In genomic region chr2:120348134-120349103, GRCh38 we compare ENCODE assay signal across 16 cellular contexts. TPM values are rescaled to one million over a fixed set of nuclear protein-coding genes. Genes with fewer than 3 reads are reported as not detected.
DNase-seq lines count a peak whose midpoint lies in the region; ATAC-seq and TF ChIP-seq lines count a peak whose summit lies in the region.
"Had no signal": no experiment of that assay in that cellular context is flagged by ENCODE, and none has a peak within 500 bp of the region (broad histone marks: within the 10 kb centered on the region; RNA-seq: fewer than 3 reads in every experiment).

No MANE protein-coding gene starts in this region.

- H3K27me3 Mint-ChIP-seq in activated CD8-positive, alpha-beta memory T cell treated with anti-CD3 and anti-CD28 coated beads, Interleukin-2, amount 10 ng/mL, durations not matched to agents 7 days and 5 days = peaks cover 52% of the 10 kb centered on the region

- DNase-seq in DMS53 treated with DMSO at 0.1 percent for 48 hours (lab: John Stamatoyannopoulos, UW; ENCODE audit: unreplicated experiment) (peak; percentile 72), NCI-H526 treated with DMSO at 0.1 percent for 48 hours (lab: John Stamatoyannopoulos, UW) (peak; percentile 52), NCI-H524 treated with DMSO at 0.1 percent for 48 hours (lab: John Stamatoyannopoulos, UW) (no peak), T1000 (lab: John Stamatoyannopoulos, UW) (no peak)
- no peak for DNase-seq in activated CD8-positive, alpha-beta memory T cell treated with anti-CD3 and anti-CD28 coated beads, Interleukin-2, amount 10 ng/mL, durations not matched to agents 7 days and 5 days
- DNase-seq: activated B cell treated with CpG ODN at 0.5 μM for 24 hours; MM.1S; stimulated activated CD4-positive, alpha-beta T cell treated with anti-CD3 and anti-CD28 coated beads, Interleukin-2, amount 100 ng/mL, for 24 hours; stimulated activated naive CD8-positive, alpha-beta T cell treated with anti-CD3 and anti-CD28 coated beads, Interleukin-15, amount 100 ng/mL, for 72 hours had no signal

- H3K9me3 Mint-ChIP-seq in activated CD8-positive, alpha-beta memory T cell treated with anti-CD3 and anti-CD28 coated beads, Interleukin-2, amount 10 ng/mL, durations not matched to agents 7 days and 5 days (ENCODE audit: low read depth) = no peaks in the 10 kb centered on the region
- H3K9me3 Mint-ChIP-seq: activated B cell treated with CpG ODN at 0.5 μM for 24 hours; activated T-helper 17 cell treated with anti-CD3 and anti-CD28 coated beads, Interleukin-2, amount 50 U/mL, for 72 hours; stimulated activated naive CD8-positive, alpha-beta T cell treated with anti-CD3 and anti-CD28 coated beads, Interleukin-15, amount 100 ng/mL, for 72 hours had no signal

- H3K27me3 ChIP-seq in iPS-20b (ENCODE audit: insufficient read depth, low read length) = peaks cover 98% of the 10 kb centered on the region

- H3K4me1 ChIP-seq in iPS-20b (ENCODE audit: insufficient read depth, low read length) = peaks cover 19% of the 10 kb centered on the region; the same call in 1 of the 2 replicates

- CTCF ChIA-PET in activated CD8-positive, alpha-beta memory T cell treated with anti-CD3 and anti-CD28 coated beads, Interleukin-2, amount 10 ng/mL, durations not matched to agents 7 days and 5 days (lab: Charles Lee) = interaction anchor here (0.7 kb wide), 1 partner anchor 743 kb away, joined by 4 read pairs; no protein-coding TSS in a partner anchor

- no peak for ATAC-seq in activated CD8-positive, alpha-beta memory T cell treated with anti-CD3 and anti-CD28 coated beads, Interleukin-2, amount 10 ng/mL, durations not matched to agents 7 days and 5 days
- no peak for ATAC-seq in GM18867 (IDR thresholded peaks at IDR 0.05; ENCODE audit: unreplicated experiment)
- ATAC-seq: activated T-helper 17 cell treated with anti-CD3 and anti-CD28 coated beads, Interleukin-2, amount 50 U/mL, for 72 hours; stimulated activated naive CD8-positive, alpha-beta T cell treated with anti-CD3 and anti-CD28 coated beads, Interleukin-15, amount 100 ng/mL, for 72 hours had no signal

- H3K36me3 Mint-ChIP-seq in activated CD8-positive, alpha-beta memory T cell treated with anti-CD3 and anti-CD28 coated beads, Interleukin-2, amount 10 ng/mL, durations not matched to agents 7 days and 5 days = peaks cover 2% of the 10 kb centered on the region

- no peak overlapping the region for H3K4me3 Mint-ChIP-seq in activated CD8-positive, alpha-beta memory T cell treated with anti-CD3 and anti-CD28 coated beads, Interleukin-2, amount 10 ng/mL, durations not matched to agents 7 days and 5 days
- H3K4me3 Mint-ChIP-seq: activated B cell treated with CpG ODN at 0.5 μM for 24 hours; activated T-helper 17 cell treated with anti-CD3 and anti-CD28 coated beads, Interleukin-2, amount 50 U/mL, for 72 hours; stimulated activated naive CD8-positive, alpha-beta T cell treated with anti-CD3 and anti-CD28 coated beads, Interleukin-15, amount 100 ng/mL, for 72 hours had no signal

- peak overlapping the region; percentile 60; the same call in 1 of the 2 replicates for H3K4me3 ChIP-seq in iPS-20b (ENCODE audit: low read length)

- H3K9me3 ChIP-seq in iPS-20b (ENCODE audit: insufficient read depth, low read depth, low read length) = no peaks in the 10 kb centered on the region
- H3K9me3 ChIP-seq: neutrophil had no signal

- H3K27ac ChIP-seq in 22Rv1 (peak overlapping the region; percentile 65), iPS-20b (ENCODE audit: low read length) (no peak overlapping the region)
- H3K27ac ChIP-seq: neutrophil, RWPE1 had no signal

- no peak for TF ChIP-seq CTCF in 22Rv1 (IDR thresholded peaks at IDR 0.05)

- H3K36me3 ChIP-seq in iPS-20b (ENCODE audit: insufficient read depth, low read depth, low read length) = no peaks in the 10 kb centered on the region
- H3K36me3 ChIP-seq: neutrophil had no signal

- H3K27ac Mint-ChIP-seq in activated CD8-positive, alpha-beta memory T cell treated with anti-CD3 and anti-CD28 coated beads, Interleukin-2, amount 10 ng/mL, durations not matched to agents 7 days and 5 days = no peak overlapping the region
- H3K27ac Mint-ChIP-seq: activated B cell treated with CpG ODN at 0.5 μM for 24 hours; activated T-helper 17 cell treated with anti-CD3 and anti-CD28 coated beads, Interleukin-2, amount 50 U/mL, for 72 hours; CD14-positive monocyte; stimulated activated naive CD8-positive, alpha-beta T cell treated with anti-CD3 and anti-CD28 coated beads, Interleukin-15, amount 100 ng/mL, for 72 hours had no signal

- no peak overlapping the region for H3K9ac ChIP-seq in iPS-20b (ENCODE audit: low read depth, low read length)

- peaks cover 13% of the 10 kb centered on the region for H3K4me1 Mint-ChIP-seq in activated CD8-positive, alpha-beta memory T cell treated with anti-CD3 and anti-CD28 coated beads, Interleukin-2, amount 10 ng/mL, durations not matched to agents 7 days and 5 days

RNA-seq across cellular contexts. Expression of gene INHBB, which starts 2.5 kb away (rescaled TPM):
- total RNA-seq in activated CD8-positive, alpha-beta memory T cell treated with anti-CD3 and anti-CD28 coated beads, Interleukin-2, amount 10 ng/mL, durations not matched to agents 7 days and 5 days = not detected
- total RNA-seq: activated B cell treated with CpG ODN at 0.5 μM for 24 hours; activated T-helper 17 cell treated with anti-CD3 and anti-CD28 coated beads, Interleukin-2, amount 50 U/mL, for 72 hours had no signal

Comparison
In these comparisons a context has a peak if more than half of its experiments do, and no peak if none do; other contexts are left out.
1. DNase-seq: peak in DMS53 treated with DMSO at 0.1 percent for 48 hours (single experiment) and NCI-H526 treated with DMSO at 0.1 percent for 48 hours (single experiment); none in activated CD8-positive, alpha-beta memory T cell treated with anti-CD3 and anti-CD28 coated beads, Interleukin-2, amount 10 ng/mL, durations not matched to agents 7 days and 5 days (single experiment), NCI-H524 treated with DMSO at 0.1 percent for 48 hours (single experiment) and T1000 (single experiment).